21 cellular contexts compared by ENCODE assay signal in the genomic region with DNA sequence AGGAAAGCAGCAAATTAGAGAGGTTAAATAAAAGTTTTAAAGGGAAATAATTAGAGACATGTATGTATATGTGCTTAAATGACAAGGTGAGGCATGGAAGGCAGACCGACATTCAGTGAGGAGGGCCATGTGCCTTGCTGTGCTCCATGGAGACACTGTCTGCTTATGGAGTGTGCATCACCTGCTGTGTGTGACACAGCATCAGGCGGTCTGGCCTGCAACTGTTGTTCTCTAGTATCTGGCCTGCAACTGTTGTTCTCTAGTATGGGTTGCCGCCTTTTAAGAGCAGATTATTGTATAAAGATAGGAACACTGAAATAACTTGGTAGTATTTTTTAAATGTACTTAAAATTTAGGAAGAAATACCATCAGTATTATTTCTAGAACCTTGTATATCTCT.
"Had no signal": no experiment of that assay in that cellular context is flagged by ENCODE, and none has a peak within 500 bp of the region (broad histone marks: within the 10 kb centered on the region; RNA-seq: fewer than 3 reads in every experiment).

No MANE protein-coding gene starts in this region.

- H3K36me3 ChIP-seq: MG63 had no signal

- H3K9me3 ChIP-seq: MG63, SJCRH30 had no signal

- H3K27me3 ChIP-seq: MG63, SJCRH30 had no signal

- DNase-seq: IMR-90, Karpas-422, KG1, MG63, NCI-H1092, NCI-H1105 treated with DMSO at 0.1 percent for 48 hours, NCI-H1436 treated with DMSO at 0.1 percent for 48 hours, NCI-H187, NCI-H2029, NCI-H2081 treated with DMSO at 0.1 percent for 48 hours, NCI-H2171, NCI-H226, NCI-H524, NCI-H526 treated with DMSO at 0.1 percent for 48 hours, PC-3, SHP77, SJCRH30 had no signal

- H3K4me3 ChIP-seq: MG63, SJCRH30 had no signal

- H3K4me1 ChIP-seq: SJCRH30 had no signal

- H3K27ac ChIP-seq: RWPE1, SJCRH30 had no signal

- ATAC-seq: HepG2, Panc1, PC-3, SK-N-SH treated with all-trans-retinoic acid at 6 μM for 48 hours had no signal
